1 cellular context compared by ENCODE assay signal in genomic region chr1:179293340-179294327, GRCh38.
TF ChIP-seq lines count a peak whose summit lies in the region.

SOAT1 (plus strand) TSS chr1:179293797; CDS start chr1:179302685, 8,888 bp downstream.

TF ChIP-seq in IMR-90, 13 proteins besides CTCF, POLR2A, EP300 and RAD21:
- TF ChIP-seq BHLHE40 (IDR thresholded peaks at IDR 0.05; ENCODE audit: low read depth, low read length) = peak; percentile 45; the same call in 1 of the 2 replicates
- TF ChIP-seq RCOR1 (IDR thresholded peaks at IDR 0.05; ENCODE audit: insufficient replicate concordance, low read length) = no peak
- no peak for TF ChIP-seq MAFK (IDR thresholded peaks at IDR 0.05; ENCODE audit: low read depth, low read length)
- peak; percentile 73; the same call in 1 of the 2 replicates for TF ChIP-seq MXI1 (IDR thresholded peaks at IDR 0.05; ENCODE audit: borderline replicate concordance, low read depth, low read length)
- no peak for TF ChIP-seq ELK1 (IDR thresholded peaks at IDR 0.05; ENCODE audit: borderline replicate concordance, low read depth, low read length)
- TF ChIP-seq FOS (IDR thresholded peaks at IDR 0.05; ENCODE audit: low read depth, low read length) = no peak
- peak; percentile 62 for TF ChIP-seq USF2 (IDR thresholded peaks at IDR 0.05; ENCODE audit: low read depth, low read length)
- no peak for TF ChIP-seq RFX5 (IDR thresholded peaks at IDR 0.05; ENCODE audit: low read depth, low read length)
- TF ChIP-seq SMC3 (IDR thresholded peaks at IDR 0.05; ENCODE audit: low read depth, low read length) = no peak
- TF ChIP-seq NFE2L2 (IDR thresholded peaks at IDR 0.05; ENCODE audit: low read depth, low read length) = no peak
- no peak for TF ChIP-seq CHD1 (IDR thresholded peaks at IDR 0.05; ENCODE audit: low read depth, low read length)
- peak; percentile 35; the same call in 1 of the 2 replicates for TF ChIP-seq MAZ (IDR thresholded peaks at IDR 0.05; ENCODE audit: borderline replicate concordance, low read depth, low read length)
- no peak for TF ChIP-seq CEBPB (IDR thresholded peaks at IDR 0.05; ENCODE audit: low read depth, low read length)
